ENCODE assay signal across 1 cellular context in the genomic region with DNA sequence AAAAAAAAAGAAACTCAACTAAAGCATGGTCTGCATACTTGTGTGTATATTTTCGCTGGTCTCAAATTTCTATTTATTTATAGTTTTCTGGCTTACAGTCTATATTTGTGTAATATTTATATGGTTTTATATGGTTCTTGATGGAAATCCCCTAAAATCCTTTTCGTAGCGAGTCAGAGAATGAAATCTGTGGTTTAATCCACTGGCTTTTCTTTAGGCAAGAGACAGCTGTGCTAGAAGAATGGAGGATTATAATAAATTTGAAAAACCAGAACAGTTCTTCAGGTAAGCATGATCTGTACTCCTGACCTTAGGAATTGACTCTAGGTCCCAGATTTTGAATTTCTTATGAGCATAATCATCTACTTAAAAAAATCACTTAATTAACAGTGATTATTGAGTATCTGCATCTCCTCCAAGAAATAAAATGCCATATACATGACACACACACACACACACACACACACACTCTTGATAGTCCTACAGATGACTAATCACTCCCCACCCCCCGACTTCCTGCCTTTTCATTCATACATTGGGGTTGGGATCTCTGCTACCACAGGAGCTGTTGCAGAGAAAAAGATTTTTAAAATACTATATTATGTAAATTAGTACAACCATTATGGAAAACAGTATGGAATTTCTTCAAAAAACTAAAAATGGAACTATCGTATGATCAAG.
TF ChIP-seq lines count a peak whose summit lies in the region.

No MANE protein-coding gene starts in this region.

TF ChIP-seq in SK-N-SH treated with all-trans-retinoic acid at 6 μM for 48 hours, 23 proteins besides CTCF, POLR2A, EP300 and RAD21 (continued from another document):
- TF ChIP-seq TSHZ2 (CRISPR knock-in tag; IDR thresholded peaks at IDR 0.05) (no peak), GLIS3 (CRISPR knock-in tag; IDR thresholded peaks at IDR 0.05) (no peak), ZFP30 (CRISPR knock-in tag; IDR thresholded peaks at IDR 0.05) (no peak), PATZ1 (CRISPR knock-in tag; IDR thresholded peaks at IDR 0.05; ENCODE audit: borderline replicate concordance) (no peak), TOX (CRISPR knock-in tag; IDR thresholded peaks at IDR 0.05; ENCODE audit: borderline replicate concordance) (no peak), OSR1 (CRISPR knock-in tag; IDR thresholded peaks at IDR 0.05) (no peak), SNAI2 (CRISPR knock-in tag; IDR thresholded peaks at IDR 0.05) (no peak), ARNTL (CRISPR knock-in tag; IDR thresholded peaks at IDR 0.05; ENCODE audit: borderline replicate concordance, low read depth) (no peak), ESRRG (CRISPR knock-in tag; IDR thresholded peaks at IDR 0.05) (no peak), TCF4 (CRISPR knock-in tag; IDR thresholded peaks at IDR 0.05; ENCODE audit: borderline replicate concordance) (no peak), CSDC2 (CRISPR knock-in tag; IDR thresholded peaks at IDR 0.05) (no peak), ZNF8 (CRISPR knock-in tag; IDR thresholded peaks at IDR 0.05) (no peak), ZFP3 (CRISPR knock-in tag; IDR thresholded peaks at IDR 0.05) (no peak), ZC3H10 (CRISPR knock-in tag; IDR thresholded peaks at IDR 0.05) (no peak), PPARA (CRISPR knock-in tag; IDR thresholded peaks at IDR 0.05; ENCODE audit: borderline replicate concordance) (no peak)
- TF ChIP-seq, protein P1, sequence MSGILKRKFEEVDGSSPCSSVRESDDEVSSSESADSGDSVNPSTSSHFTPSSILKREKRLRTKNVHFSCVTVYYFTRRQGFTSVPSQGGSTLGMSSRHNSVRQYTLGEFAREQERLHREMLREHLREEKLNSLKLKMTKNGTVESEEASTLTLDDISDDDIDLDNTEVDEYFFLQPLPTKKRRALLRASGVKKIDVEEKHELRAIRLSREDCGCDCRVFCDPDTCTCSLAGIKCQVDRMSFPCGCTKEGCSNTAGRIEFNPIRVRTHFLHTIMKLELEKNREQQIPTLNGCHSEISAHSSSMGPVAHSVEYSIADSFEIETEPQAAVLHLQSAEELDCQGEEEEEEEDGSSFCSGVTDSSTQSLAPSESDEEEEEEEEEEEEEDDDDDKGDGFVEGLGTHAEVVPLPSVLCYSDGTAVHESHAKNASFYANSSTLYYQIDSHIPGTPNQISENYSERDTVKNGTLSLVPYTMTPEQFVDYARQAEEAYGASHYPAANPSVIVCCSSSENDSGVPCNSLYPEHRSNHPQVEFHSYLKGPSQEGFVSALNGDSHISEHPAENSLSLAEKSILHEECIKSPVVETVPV (CRISPR knock-in tag; IDR thresholded peaks at IDR 0.05): no peak
TF ChIP-seq in SK-N-SH treated with all-trans-retinoic acid at 6 μM for 48 hours: peak in this region for 0.
